In the genomic region with DNA sequence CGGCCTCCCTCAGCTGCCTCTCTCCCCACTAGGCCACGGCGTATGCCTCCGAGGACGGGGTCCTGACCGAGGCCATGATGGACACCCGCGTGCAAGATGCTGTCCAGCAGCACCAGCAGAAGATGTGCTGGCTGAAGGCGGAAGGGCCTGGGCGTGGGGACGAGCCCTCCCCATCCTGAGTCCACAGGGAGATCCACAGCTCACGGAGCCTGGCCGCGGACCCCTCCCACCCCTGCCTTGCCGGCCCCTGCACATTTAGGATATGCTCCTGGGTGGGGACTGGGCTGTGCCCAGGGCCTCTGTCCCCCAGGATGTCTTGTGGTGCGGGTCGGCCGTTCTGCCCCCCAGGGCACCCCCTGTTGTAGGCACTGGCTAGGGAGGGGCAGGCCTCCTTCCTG, we compare ENCODE assay signal across 2 cellular contexts. TPM values are rescaled to one million over a fixed set of nuclear protein-coding genes. Genes with fewer than 3 reads are reported as not detected.
"Had no signal": no experiment of that assay in that cellular context is flagged by ENCODE, and none has a peak within 500 bp of the region (broad histone marks: within the 10 kb centered on the region; RNA-seq: fewer than 3 reads in every experiment).

No MANE protein-coding gene starts in this region.

RNA-seq across cellular contexts. Expression of gene TMEM240, which starts 6.5 kb away (rescaled TPM):
- total RNA-seq: HepG2, RPMI7951 had no signal
